Comparison of ENCODE assay signal across 14 cellular contexts in genomic region chr17:82865274-82865673, GRCh38. TPM values are rescaled to one million over a fixed set of nuclear protein-coding genes. Genes with fewer than 3 reads are reported as not detected.
A peak's percentile ranks its signal among the peaks of the same experiment; 100 is the strongest.
DNase-seq lines count a peak whose midpoint lies in the region; ATAC-seq and TF ChIP-seq lines count a peak whose summit lies in the region.
"Had no signal": no experiment of that assay in that cellular context is flagged by ENCODE, and none has a peak within 500 bp of the region (broad histone marks: within the 10 kb centered on the region; RNA-seq: fewer than 3 reads in every experiment).

No MANE protein-coding gene starts in this region.

- H3K14ac ChIP-seq in IMR-90 (replicated peaks; ENCODE audit: low read depth, low read length): no peak overlapping the region

- no peak for TF ChIP-seq CTCF in IMR-90 (conservative IDR thresholded peaks at IDR 0.05; ENCODE audit: low read depth, low read length)

- 0 out of 2 replicates have a peak overlapping the region, but pooled peaks have one; percentile 25 for H2AK5ac ChIP-seq in IMR-90 (ENCODE audit: low read depth, low read length)

- H3K4me2 ChIP-seq in IMR-90 (ENCODE audit: low read depth, low read length): no peak overlapping the region

- H3K4me3 ChIP-seq in IMR-90 (ENCODE audit: insufficient read depth, low read depth, low read length): no peak overlapping the region
- H3K4me3 ChIP-seq in skin epidermis: no peak overlapping the region
- no peak overlapping the region for H3K4me3 ChIP-seq in HAP-1
- H3K4me3 ChIP-seq: esophagus muscularis mucosa, lower lobe of right lung, pancreas had no signal

- dilution Hi-C loops in IMR-90 (cut with HindIII; ENCODE audit: low sequenced_read_pairs, unreplicated experiment): no loop called here

- no peak overlapping the region for H2BK15ac ChIP-seq in IMR-90 (ENCODE audit: low read depth, low read length)

- peaks cover 12 to 68% of the 10 kb centered on the region in 2 experiments for H3K79me1 ChIP-seq in IMR-90 (ENCODE audit: low read depth in 1 of 2, low read length in 2 of 2)

- in situ Hi-C loops in IMR-90 (cut with MboI; ENCODE audit: low sequenced_read_pairs) (no loop called here), HAP-1 (cut with MboI; ENCODE audit: low sequenced_read_pairs) (no loop called here)

- H4K8ac ChIP-seq in IMR-90 (ENCODE audit: low read depth in 2 of 2, low read length in 2 of 2): no peak overlapping the region

- CTCF ChIA-PET in activated CD8-positive, alpha-beta memory T cell treated with anti-CD3 and anti-CD28 coated beads, Interleukin-2, amount 10 ng/mL, durations not matched to agents 7 days and 5 days (lab: Charles Lee): interaction anchor here (1.4 to 4.0 kb wide), 7 partner anchors 10 to 189 kb away, joined by 4 to 38 read pairs (median 12); no protein-coding TSS in a partner anchor
- CTCF ChIA-PET in IMR-90 (lab: Yijun Ruan, JAX): no interaction called here

- H4K91ac ChIP-seq in IMR-90 (ENCODE audit: insufficient read depth, low read depth, low read length): no peak overlapping the region

- no peak overlapping the region for H2BK120ac ChIP-seq in IMR-90 (ENCODE audit: low read depth, low read length)

- H3K9ac ChIP-seq in IMR-90 (ENCODE audit: low read depth, low read length): no peak overlapping the region

- no peak overlapping the region for H2BK5ac ChIP-seq in IMR-90 (ENCODE audit: low read depth, low read length, poor library complexity, severe bottlenecking)

- no peak for TF ChIP-seq POLR2A in IMR-90 (IDR thresholded peaks at IDR 0.05; ENCODE audit: low read depth, low read length)

- H3K4me1 ChIP-seq in IMR-90 (ENCODE audit: control insufficient read depth, insufficient read depth, low read length): peaks cover 22% of the 10 kb centered on the region
- no peaks in the 10 kb centered on the region; the same call in 1 of the 2 replicates for H3K4me1 ChIP-seq in HAP-1

- peak overlapping the region; percentile 75 for H3K27ac Mint-ChIP-seq in activated CD8-positive, alpha-beta memory T cell treated with anti-CD3 and anti-CD28 coated beads, Interleukin-2, amount 10 ng/mL, durations not matched to agents 7 days and 5 days
- peak overlapping the region; percentile 98 to 99 for H3K27ac Mint-ChIP-seq in effector memory CD8-positive, alpha-beta T cell

- peaks cover 7% of the 10 kb centered on the region for H4K20me1 ChIP-seq in IMR-90 (ENCODE audit: insufficient read depth, low read length)

- H3K56ac ChIP-seq in IMR-90 (ENCODE audit: extremely low read depth, insufficient read depth, low read length): no peak overlapping the region

- H3K27me3 ChIP-seq in IMR-90 (ENCODE audit: control insufficient read depth, insufficient read depth, low read length) (no peaks in the 10 kb centered on the region), HAP-1 (ENCODE audit: low read depth) (no peaks in the 10 kb centered on the region)
- H3K27me3 ChIP-seq: esophagus muscularis mucosa, pancreas had no signal

- H3K23ac ChIP-seq in IMR-90 (ENCODE audit: low read depth, low read length): no peak overlapping the region

- intact Hi-C loops in IMR-90 (cut with micrococcal nuclease): no loop called here

- H3K36me3 Mint-ChIP-seq in activated CD8-positive, alpha-beta memory T cell treated with anti-CD3 and anti-CD28 coated beads, Interleukin-2, amount 10 ng/mL, durations not matched to agents 7 days and 5 days: peaks cover 3% of the 10 kb centered on the region
- peaks cover 19% of the 10 kb centered on the region for H3K36me3 Mint-ChIP-seq in effector memory CD8-positive, alpha-beta T cell (ENCODE audit: insufficient read depth)

- no peak overlapping the region for H2AFZ ChIP-seq in IMR-90 (replicated peaks; ENCODE audit: low read length, poor library complexity)

- BruUV-seq in IMR-90 (replicated peaks; lab: Mats Ljungman, UMichigan): no TSS peak

- H2BK20ac ChIP-seq in IMR-90 (ENCODE audit: low read depth, low read length): no peak overlapping the region

- H3K36me3 ChIP-seq in IMR-90 (ENCODE audit: control insufficient read depth, insufficient read depth, low read length) (peaks cover 2% of the 10 kb centered on the region), HAP-1 (replicated peaks) (peaks cover 42% of the 10 kb centered on the region)
- H3K36me3 ChIP-seq: pancreas had no signal

- H3K9me3 ChIP-seq in IMR-90 (ENCODE audit: control insufficient read depth, insufficient read depth, low read length): no peaks in the 10 kb centered on the region
- no peaks in the 10 kb centered on the region for H3K9me3 ChIP-seq in HAP-1
- H3K9me3 ChIP-seq: esophagus muscularis mucosa, lower lobe of right lung, pancreas had no signal

- DNase-seq in activated CD8-positive, alpha-beta memory T cell treated with anti-CD3 and anti-CD28 coated beads, Interleukin-2, amount 10 ng/mL, durations not matched to agents 7 days and 5 days: no peak
- DNase-seq in activated CD8-positive, alpha-beta memory T cell treated with anti-CD3 and anti-CD28 coated beads for 24 hours: no peak
- DNase-seq in IMR-90: no peak
- no peak for DNase-seq in effector memory CD8-positive, alpha-beta T cell
- DNase-seq in HAP-1 (ENCODE audit: low spot score in 2 of 2): no peak
- DNase-seq in DMS53 (lab: John Stamatoyannopoulos, UW): no peak
- DNase-seq in stimulated activated CD4-positive, alpha-beta T cell treated with anti-CD3 and anti-CD28 coated beads, Interleukin-12 subunit alpha, Interleukin-12 subunit beta, amount 100 ng/mL, for 4 hours: no peak
- DNase-seq: activated naive CD4-positive, alpha-beta T cell treated with anti-CD3 and anti-CD28 coated beads for 36 hours; DMS79; lower lobe of right lung; pancreas had no signal

- H3K9me1 ChIP-seq in IMR-90 (ENCODE audit: insufficient read depth, low read length): peaks cover 24% of the 10 kb centered on the region

- no peak overlapping the region for H4K5ac ChIP-seq in IMR-90 (ENCODE audit: low read depth, low read length)

- H3K27me3 Mint-ChIP-seq in activated CD8-positive, alpha-beta memory T cell treated with anti-CD3 and anti-CD28 coated beads, Interleukin-2, amount 10 ng/mL, durations not matched to agents 7 days and 5 days: no peaks in the 10 kb centered on the region
- H3K27me3 Mint-ChIP-seq in effector memory CD8-positive, alpha-beta T cell: no peaks in the 10 kb centered on the region

- H3K27ac ChIP-seq in IMR-90 (ENCODE audit: insufficient read depth, low read length) (no peak overlapping the region), skin epidermis (peak overlapping the region in 16 of 21 experiments; percentile 37 to 91 (median 80))
- H3K27ac ChIP-seq: esophagus muscularis mucosa, pancreas had no signal

- H3K4me3 Mint-ChIP-seq in activated CD8-positive, alpha-beta memory T cell treated with anti-CD3 and anti-CD28 coated beads, Interleukin-2, amount 10 ng/mL, durations not matched to agents 7 days and 5 days: peak overlapping the region; percentile 78
- H3K4me3 Mint-ChIP-seq in effector memory CD8-positive, alpha-beta T cell: peak overlapping the region; percentile 85 to 95

- TF ChIP-seq RAD21 in IMR-90 (IDR thresholded peaks at IDR 0.05; ENCODE audit: low read length): no peak

- POLR2A ChIA-PET in IMR-90 (lab: Charles Lee; ENCODE audit: unreplicated experiment): no interaction called here

- no peaks in the 10 kb centered on the region for H3K9me3 Mint-ChIP-seq in activated CD8-positive, alpha-beta memory T cell treated with anti-CD3 and anti-CD28 coated beads, Interleukin-2, amount 10 ng/mL, durations not matched to agents 7 days and 5 days (ENCODE audit: low read depth)
- H3K9me3 Mint-ChIP-seq in effector memory CD8-positive, alpha-beta T cell: no peaks in the 10 kb centered on the region
- H3K9me3 Mint-ChIP-seq: activated naive CD4-positive, alpha-beta T cell treated with anti-CD3 and anti-CD28 coated beads for 36 hours had no signal

- WGBS in IMR-90 (ENCODE audit: extremely low coverage in 2 of 2, insufficient read length in 1 of 2), 2 experiments: 82% methylated on average over 3 of the region's 23 CpGs; no CpG with 5 or more reads in 1 of the 2 experiments

- no peak overlapping the region for H3K18ac ChIP-seq in IMR-90 (ENCODE audit: low read depth, low read length)

- peaks cover 55% of the 10 kb centered on the region for H3K4me1 Mint-ChIP-seq in activated CD8-positive, alpha-beta memory T cell treated with anti-CD3 and anti-CD28 coated beads, Interleukin-2, amount 10 ng/mL, durations not matched to agents 7 days and 5 days
- H3K4me1 Mint-ChIP-seq in effector memory CD8-positive, alpha-beta T cell (ENCODE audit: low read depth in 2 of 2): peaks cover 36 to 55% of the 10 kb centered on the region in 2 donors

- H2AK9ac ChIP-seq in IMR-90 (replicated peaks; ENCODE audit: low read depth, low read length, poor library complexity): peak overlapping the region; percentile 79

- no peak for ATAC-seq in activated CD8-positive, alpha-beta memory T cell treated with anti-CD3 and anti-CD28 coated beads, Interleukin-2, amount 10 ng/mL, durations not matched to agents 7 days and 5 days
- no peak for ATAC-seq in IMR-90 (ENCODE audit: low read depth)
- ATAC-seq in effector memory CD8-positive, alpha-beta T cell (replicated peaks): no peak
- ATAC-seq: lower lobe of right lung had no signal

- no peak overlapping the region for H3K4ac ChIP-seq in IMR-90 (ENCODE audit: low read depth, low read length)

TF ChIP-seq in IMR-90, 13 proteins besides CTCF, POLR2A, EP300 and RAD21:
- no peak for TF ChIP-seq USF2 (IDR thresholded peaks at IDR 0.05; ENCODE audit: low read depth, low read length)
- TF ChIP-seq MAZ (IDR thresholded peaks at IDR 0.05; ENCODE audit: borderline replicate concordance, low read depth, low read length): no peak
- no peak for TF ChIP-seq BHLHE40 (IDR thresholded peaks at IDR 0.05; ENCODE audit: low read depth, low read length)

RNA-seq across cellular contexts. Expression of gene ZNF750, which starts 25.5 kb away (rescaled TPM):
- total RNA-seq in activated CD8-positive, alpha-beta memory T cell treated with anti-CD3 and anti-CD28 coated beads, Interleukin-2, amount 10 ng/mL, durations not matched to agents 7 days and 5 days: not detected
- not detected in 2 replicates for total RNA-seq in IMR-90 (2012; rRNA removed)
- polyA plus RNA-seq in IMR-90 (2012; rRNA removed): not detected in 2 replicates
- not detected in 2 replicates for polyA plus RNA-seq in IMR-90 (2012; cell fraction: cytosol; rRNA removed)
- polyA plus RNA-seq in IMR-90 (2012; cell fraction: nucleus; rRNA removed; ENCODE audit: low replicate concordance): 0.07 TPM in 1 of 2 replicates, not detected in the other
- total RNA-seq: activated naive CD4-positive, alpha-beta T cell treated with anti-CD3 and anti-CD28 coated beads for 36 hours; chondrocyte; esophagus muscularis mucosa; pancreas had no signal
